ENCODE assay signal across 11 cellular contexts in genomic region chr17:77327566-77328463, GRCh38.
DNase-seq lines count a peak whose midpoint lies in the region; ATAC-seq and TF ChIP-seq lines count a peak whose summit lies in the region.
"Had no signal": no experiment of that assay in that cellular context is flagged by ENCODE, and none has a peak within 500 bp of the region (broad histone marks: within the 10 kb centered on the region; RNA-seq: fewer than 3 reads in every experiment).

No MANE protein-coding gene starts in this region.

- no peak for TF ChIP-seq CTCF in heart left ventricle (IDR thresholded peaks at IDR 0.05)
- TF ChIP-seq CTCF in natural killer cell (IDR thresholded peaks at IDR 0.05), result no peak

- peak overlapping the region in 1 of 2 donors; percentile 60 for H3K27ac Mint-ChIP-seq in natural killer cell

- H3K27me3 ChIP-seq in heart left ventricle, result no peaks in the 10 kb centered on the region

- H3K4me1 Mint-ChIP-seq in natural killer cell, result peaks cover 51 to 61% of the 10 kb centered on the region in 2 donors

- no peak overlapping the region for H3K4me3 ChIP-seq in heart left ventricle

- no peaks in the 10 kb centered on the region for H3K9me3 ChIP-seq in heart left ventricle

- DNase-seq in heart left ventricle (peak in 3 of 5 donors; percentile 15 to 52 (median 28)), left cardiac atrium (no peak), ecto neural progenitor cell (ENCODE audit: low spot score) (peak; percentile 45), natural killer cell (peak; percentile 14), putamen (ENCODE audit: low spot score) (no peak), amniotic stem cell (lab: John Stamatoyannopoulos, UW) (no peak)
- no peak for DNase-seq in activated CD4-positive, alpha-beta T cell treated with anti-CD3 and anti-CD28 coated beads, Interleukin-2, amount 50 U/mL, for 4 hours
- DNase-seq: NCI-H524 treated with DMSO at 0.1 percent for 48 hours, retina had no signal

- no peak overlapping the region for H3K4me3 Mint-ChIP-seq in natural killer cell

- WGBS in heart left ventricle, 4 donors, result 93 to 94% (median 93%) methylated on average over 26 to 29 of the region's 29 CpGs

- no peaks in the 10 kb centered on the region for H3K27me3 Mint-ChIP-seq in natural killer cell (ENCODE audit: low read depth in 2 of 2)

- no peaks in the 10 kb centered on the region for H3K36me3 ChIP-seq in heart left ventricle

- H3K27ac ChIP-seq in heart left ventricle, result peak overlapping the region in 1 of 12 donors; percentile 90
- H3K27ac ChIP-seq: HL-60 had no signal

- TF ChIP-seq POLR2A in heart left ventricle (IDR thresholded peaks at IDR 0.05), result no peak

- no peaks in the 10 kb centered on the region for H3K36me3 Mint-ChIP-seq in natural killer cell

- H3K9me3 Mint-ChIP-seq in natural killer cell, result peaks cover 0 to 2% of the 10 kb centered on the region in 2 donors

- ATAC-seq in heart left ventricle, result no peak
- ATAC-seq in left cardiac atrium, result no peak
- ATAC-seq in natural killer cell, result no peak
- ATAC-seq in HG03196 (IDR thresholded peaks at IDR 0.05; ENCODE audit: unreplicated experiment), result no peak

- intact Hi-C loops in heart left ventricle (cut with DNase I), result no loop called here
- intact Hi-C loops in left cardiac atrium (cut with DNase I), result loop anchor here in 1 of 2 donors (5.0 kb wide), 1 partner anchor 99 kb away; no protein-coding TSS in a partner anchor
- intact Hi-C loops in natural killer cell (cut with micrococcal nuclease), result loop anchor here (5.0 to 10.0 kb wide), 2 partner anchors 337 to 554 kb away; no protein-coding TSS in a partner anchor

- peaks cover 6 to 57% (median 23%) of the 10 kb centered on the region in 12 donors for H3K4me1 ChIP-seq in heart left ventricle

Comparison
In these comparisons a context has a peak if more than half of its experiments do, and no peak if none do; other contexts are left out.
1. DNase-seq: peak in heart left ventricle (3 of 5), ecto neural progenitor cell (single experiment) and natural killer cell (single experiment); none in left cardiac atrium (single experiment), putamen (single experiment), activated CD4-positive, alpha-beta T cell treated with anti-CD3 and anti-CD28 coated beads, Interleukin-2, amount 50 U/mL, for 4 hours (0 of 2) and amniotic stem cell (single experiment).